ENCODE assay signal across 14 cellular contexts in genomic region chr5:133927616-133928180, GRCh38.
"Had no signal": no experiment of that assay in that cellular context is flagged by ENCODE, and none has a peak within 500 bp of the region (broad histone marks: within the 10 kb centered on the region; RNA-seq: fewer than 3 reads in every experiment).

No MANE protein-coding gene starts in this region.

- H3K36me3 ChIP-seq: adrenal gland, gastrocnemius medialis, heart right ventricle, tibial artery had no signal

- H3K27ac Mint-ChIP-seq: natural killer cell treated with Interleukin-12 subunit alpha and Interleukin-12 subunit beta and Interleukin-15 and Interleukin-18, amount 100 ng/mL, for 72 hours; T-helper 2 cell treated with Interferon-gamma antibody and Interleukin-4, amounts not matched to agents 5 μg/mL and 100 μg/mL, for 36 hours had no signal

- H3K9me3 ChIP-seq: adrenal gland, gastrocnemius medialis, heart right ventricle, tibial artery had no signal

- H3K4me3 Mint-ChIP-seq: natural killer cell treated with Interleukin-12 subunit alpha and Interleukin-12 subunit beta and Interleukin-15 and Interleukin-18, amount 100 ng/mL, for 72 hours; T-helper 2 cell treated with Interferon-gamma antibody and Interleukin-4, amounts not matched to agents 5 μg/mL and 100 μg/mL, for 36 hours had no signal

- H3K27ac ChIP-seq: adrenal gland, coronary artery, gastrocnemius medialis, heart right ventricle had no signal

- ATAC-seq: gastrocnemius medialis; heart right ventricle; natural killer cell treated with Interleukin-12 subunit alpha and Interleukin-12 subunit beta and Interleukin-15 and Interleukin-18, amount 100 ng/mL, for 72 hours had no signal

- H3K4me1 ChIP-seq: gastrocnemius medialis had no signal

- DNase-seq: activated gamma-delta T cell; adrenal gland; central memory CD4-positive, alpha-beta T cell; effector CD8-positive, alpha-beta T cell; gastrocnemius medialis; heart right ventricle; islet precursor cell; stimulated activated CD4-positive, alpha-beta T cell treated with anti-CD3 and anti-CD28 coated beads, Interleukin-12 subunit alpha, Interleukin-12 subunit beta, amount 100 ng/mL, for 4 hours; stimulated activated CD4-positive, alpha-beta T cell treated with anti-CD3 and anti-CD28 coated beads, Interleukin-2, amount 100 ng/mL, for 48 hours; SW 1271; tibial artery had no signal

- H3K36me3 Mint-ChIP-seq: natural killer cell treated with Interleukin-12 subunit alpha and Interleukin-12 subunit beta and Interleukin-15 and Interleukin-18, amount 100 ng/mL, for 72 hours had no signal

- H3K27me3 ChIP-seq: adrenal gland, gastrocnemius medialis, tibial artery had no signal

- H3K9me3 Mint-ChIP-seq: natural killer cell treated with Interleukin-12 subunit alpha and Interleukin-12 subunit beta and Interleukin-15 and Interleukin-18, amount 100 ng/mL, for 72 hours; T-helper 2 cell treated with Interferon-gamma antibody and Interleukin-4, amounts not matched to agents 5 μg/mL and 100 μg/mL, for 36 hours had no signal

- H3K4me3 ChIP-seq: adrenal gland, coronary artery, gastrocnemius medialis, heart right ventricle, tibial artery had no signal
